Comparison of ENCODE assay signal across 29 cellular contexts in genomic region chr4:145680902-145681301, GRCh38. TPM values are rescaled to one million over a fixed set of nuclear protein-coding genes. Genes with fewer than 3 reads are reported as not detected.
DNase-seq lines count a peak whose midpoint lies in the region; TF ChIP-seq lines count a peak whose summit lies in the region.
"Had no signal": no experiment of that assay in that cellular context is flagged by ENCODE, and none has a peak within 500 bp of the region (broad histone marks: within the 10 kb centered on the region; RNA-seq: fewer than 3 reads in every experiment).

No MANE protein-coding gene starts in this region.

- H3K9me2 ChIP-seq in GM23248 (ENCODE audit: insufficient read depth) = no peaks in the 10 kb centered on the region

- WGBS in GM23248 (ENCODE audit: low coverage in 1 of 2, low lambda C conversion rate in 2 of 2, missing lambda C conversion rate in 2 of 2), 2 experiments = 81 to 88% methylated on average over 1 of the region's 1 CpG

- H3K9ac ChIP-seq in GM23248 = no peak overlapping the region
- peak overlapping the region in 1 of 3 donors; percentile 62 for H3K9ac ChIP-seq in skeletal muscle tissue (ENCODE audit: low read depth in 1 of 3, low read length in 3 of 3)

- H4K20me1 ChIP-seq in GM23248 (ENCODE audit: insufficient read depth) = no peaks in the 10 kb centered on the region

- no peak for TF ChIP-seq CTCF in coronary artery (IDR thresholded peaks at IDR 0.05)

- peaks cover 15% of the 10 kb centered on the region for H3F3A ChIP-seq in GM23248 (ENCODE audit: insufficient read depth)

- H3K9me3 ChIP-seq in GM23248 (ENCODE audit: low read depth) (no peaks in the 10 kb centered on the region), muscle layer of duodenum (ENCODE audit: control insufficient read depth in 1 of 2, low read length in 2 of 2) (no peaks in the 10 kb centered on the region), skeletal muscle tissue (ENCODE audit: control insufficient read depth in 3 of 3, low read length in 3 of 3) (no peaks in the 10 kb centered on the region)

- no peak overlapping the region for H3K27ac ChIP-seq in GM23248
- H3K27ac ChIP-seq in muscle layer of duodenum (ENCODE audit: low read length) = peak overlapping the region; percentile 56
- H3K27ac ChIP-seq in skeletal muscle tissue (ENCODE audit: low read depth, low read length) = peak overlapping the region; percentile 68
- H3K27ac ChIP-seq in coronary artery = no peak overlapping the region
- H3K27ac ChIP-seq: spleen, WERI-Rb-1 had no signal

- no peak overlapping the region for H3K4me2 ChIP-seq in GM23248 (ENCODE audit: unreplicated experiment)

- no peaks in the 10 kb centered on the region for H3K36me3 ChIP-seq in GM23248 (ENCODE audit: low read depth)
- H3K36me3 ChIP-seq in muscle layer of duodenum (ENCODE audit: control insufficient read depth in 1 of 2, insufficient read depth in 2 of 2, low read length in 2 of 2) = no peaks in the 10 kb centered on the region
- no peaks in the 10 kb centered on the region for H3K36me3 ChIP-seq in skeletal muscle tissue (ENCODE audit: control insufficient read depth in 3 of 3, insufficient read depth in 3 of 3, low read length in 3 of 3)
- H3K36me3 ChIP-seq: spleen, WERI-Rb-1 had no signal

- in situ Hi-C loops in GM23248 (cut with MboI) = no loop called here

- DNase-seq in GM23248 = peak; percentile 1
- DNase-seq in amniotic epithelial cell (ENCODE audit: low read depth) = peak; percentile 21
- no peak for DNase-seq in stimulated activated CD4-positive, alpha-beta T cell treated with anti-CD3 and anti-CD28 coated beads, Interleukin-15, amount 100 ng/mL, for 24 hours
- no peak for DNase-seq in SIG-M5 (lab: John Stamatoyannopoulos, UW)
- no peak for DNase-seq in coronary artery (ENCODE audit: low spot score)
- no peak for DNase-seq in activated gamma-delta T cell treated with Interleukin-2 at 50 U/mL for 16 hours
- DNase-seq: activated CD4-positive, alpha-beta T cell treated with anti-CD3 and anti-CD28 coated beads, Interleukin-2, amount 10 ng/mL, durations not matched to agents 24 days and 14 days; activated CD8-positive, alpha-beta memory T cell treated with anti-CD3 and anti-CD28 coated beads, Interleukin-2, amount 10 ng/mL, durations not matched to agents 7 days and 5 days; activated naive CD4-positive, alpha-beta T cell treated with Interleukin-2 at 50 U/mL for 16 hours; activated T-cell treated with anti-CD3 and anti-CD28 coated beads, Interleukin-2, amount 50 U/mL, for 72 hours; Caco-2; DND-41; kidney; MV-4-11; NCI-H1436 treated with DMSO at 0.1 percent for 48 hours; NCI-H526; spleen; stimulated activated CD4-positive, alpha-beta T cell treated with anti-CD3 and anti-CD28 coated beads, Interleukin-2, amount 100 ng/mL, for 48 hours; substantia nigra; SW 1271; T-helper 9 cell; WERI-Rb-1 had no signal

- no peaks in the 10 kb centered on the region for H3K27me3 ChIP-seq in GM23248 (replicated peaks; ENCODE audit: insufficient read depth)
- no peaks in the 10 kb centered on the region for H3K27me3 ChIP-seq in muscle layer of duodenum (ENCODE audit: low read depth, low read length)
- H3K27me3 ChIP-seq in skeletal muscle tissue (ENCODE audit: control insufficient read depth in 3 of 3, insufficient read depth in 3 of 3, low read length in 3 of 3) = no peaks in the 10 kb centered on the region
- H3K27me3 ChIP-seq: spleen had no signal

- H3K4me1 ChIP-seq in GM23248 (ENCODE audit: insufficient read depth) (peaks cover 29% of the 10 kb centered on the region), muscle layer of duodenum (ENCODE audit: control insufficient read depth in 1 of 2, insufficient read depth in 2 of 2, low read length in 2 of 2) (peaks cover 0 to 10% of the 10 kb centered on the region in 2 donors), skeletal muscle tissue (ENCODE audit: control insufficient read depth in 3 of 3, insufficient read depth in 3 of 3, low read length in 3 of 3) (peaks cover 9 to 13% (median 10%) of the 10 kb centered on the region in 3 donors)
- H3K4me1 ChIP-seq: Caco-2, spleen had no signal

- H3K4me3 ChIP-seq in GM23248 = no peak overlapping the region
- no peak overlapping the region for H3K4me3 ChIP-seq in muscle layer of duodenum (ENCODE audit: low read depth in 1 of 2, low read length in 2 of 2)
- H3K4me3 ChIP-seq in skeletal muscle tissue (ENCODE audit: low read length in 3 of 3) = no peak overlapping the region
- no peak overlapping the region for H3K4me3 ChIP-seq in coronary artery
- H3K4me3 ChIP-seq: lung, spleen had no signal

- H2AFZ ChIP-seq in GM23248 = no peak overlapping the region

- no peaks in the 10 kb centered on the region for H3K79me2 ChIP-seq in GM23248 (ENCODE audit: insufficient read depth)

RNA-seq across cellular contexts. Expression of gene C4orf51, which starts 1.0 kb away (rescaled TPM):
- total RNA-seq in GM23248 (2014; rRNA removed; shearing (Covaris generic)) = not detected in 2 replicates
- polyA plus RNA-seq in GM23248 (2016; fragmentation: Nextera tagmentation; extraction: Ambion mirVana) = not detected in 2 replicates
- not detected for total RNA-seq in skeletal muscle tissue
- total RNA-seq: activated CD4-positive, alpha-beta T cell treated with anti-CD3 and anti-CD28 coated beads, Interleukin-2, amount 10 ng/mL, durations not matched to agents 24 days and 14 days; activated CD8-positive, alpha-beta memory T cell treated with anti-CD3 and anti-CD28 coated beads, Interleukin-2, amount 10 ng/mL, durations not matched to agents 7 days and 5 days; activated T-cell treated with anti-CD3 and anti-CD28 coated beads, Interleukin-2, amount 50 U/mL, for 72 hours; Caco-2; cerebellum; kidney; LHCN-M2; lung; spleen; urinary bladder had no signal
- polyA plus RNA-seq: adipose tissue, lung, spleen, urinary bladder had no signal

Comparison
In these comparisons a context has a peak if more than half of its experiments do, and no peak if none do; other contexts are left out.
1. DNase-seq: peak in GM23248 (single experiment) and amniotic epithelial cell (single experiment); none in stimulated activated CD4-positive, alpha-beta T cell treated with anti-CD3 and anti-CD28 coated beads, Interleukin-15, amount 100 ng/mL, for 24 hours (single experiment), SIG-M5 (single experiment), coronary artery (single experiment) and activated gamma-delta T cell treated with Interleukin-2 at 50 U/mL for 16 hours (single experiment).
2. H3K27ac ChIP-seq: peak in muscle layer of duodenum (single experiment) and skeletal muscle tissue (single experiment); none in GM23248 (single experiment) and coronary artery (0 of 2).